Comparison of ENCODE assay signal across 20 cellular contexts in genomic region chr6:169317441-169318202, GRCh38.
"Had no signal": no experiment of that assay in that cellular context is flagged by ENCODE, and none has a peak within 500 bp of the region (broad histone marks: within the 10 kb centered on the region; RNA-seq: fewer than 3 reads in every experiment).

No MANE protein-coding gene starts in this region.

- H3K36me3 ChIP-seq: esophagus squamous epithelium, gastrocnemius medialis, heart right ventricle, left lung, lower lobe of right lung had no signal

- ATAC-seq: gastrocnemius medialis, heart right ventricle, left cardiac atrium, left lung, left ventricle myocardium superior, lower lobe of right lung, mucosa of descending colon had no signal

- H3K4me1 ChIP-seq: gastrocnemius medialis, heart right ventricle, left lung, lower lobe of right lung had no signal

- H3K36me3 Mint-ChIP-seq: mesothelial cell of epicardium had no signal

- H3K9me3 ChIP-seq: esophagus squamous epithelium, gastrocnemius medialis, heart right ventricle, left lung, lower lobe of right lung, mucosa of descending colon had no signal

- H3K27ac ChIP-seq: coronary artery, dorsolateral prefrontal cortex, esophagus squamous epithelium, gastrocnemius medialis, heart right ventricle, left lung, lower lobe of right lung had no signal

- H3K27me3 ChIP-seq: dorsolateral prefrontal cortex, esophagus squamous epithelium, left lung had no signal

- H3K4me3 Mint-ChIP-seq: mesothelial cell of epicardium had no signal

- DNase-seq: dermis blood vessel endothelial cell; dorsolateral prefrontal cortex; effector CD4-positive, alpha-beta T cell; effector memory CD4-positive, alpha-beta T cell; esophagus squamous epithelium; foreskin fibroblast; foreskin melanocyte; gastrocnemius medialis; glutamatergic neuron; head of caudate nucleus; heart right ventricle; hippocampal formation; left cardiac atrium; left lung; left ventricle myocardium superior; lower lobe of right lung; mesenchymal stem cell; mucosa of descending colon had no signal

- H3K9me3 Mint-ChIP-seq: mesothelial cell of epicardium had no signal

- H3K4me3 ChIP-seq: coronary artery, dorsolateral prefrontal cortex, esophagus squamous epithelium, gastrocnemius medialis, heart right ventricle, left lung, lower lobe of right lung, mucosa of descending colon had no signal
